Comparison of ENCODE assay signal across 8 cellular contexts in genomic region chr3:66442254-66443249, GRCh38. TPM values are rescaled to one million over a fixed set of nuclear protein-coding genes. Genes with fewer than 3 reads are reported as not detected.
DNase-seq lines count a peak whose midpoint lies in the region; ATAC-seq and TF ChIP-seq lines count a peak whose summit lies in the region.

No MANE protein-coding gene starts in this region.

- peak overlapping the region; percentile 71 for H2AK5ac ChIP-seq in IMR-90 (ENCODE audit: low read depth, low read length)

- no peaks in the 10 kb centered on the region for H3K9me3 ChIP-seq in IMR-90 (ENCODE audit: control insufficient read depth, insufficient read depth, low read length)

- H3K4me3 ChIP-seq in IMR-90 (ENCODE audit: insufficient read depth, low read depth, low read length) = no peak overlapping the region
- peak overlapping the region; percentile 12 for H3K4me3 ChIP-seq in skeletal muscle cell (ENCODE audit: low read depth, low read length)

- 10% methylated on average over 3 of the region's 15 CpGs; no CpG with 5 or more reads in 1 of the 2 experiments for WGBS in IMR-90 (ENCODE audit: extremely low coverage in 2 of 2, insufficient read length in 1 of 2), 2 experiments

- no peak for TF ChIP-seq CTCF in IMR-90 (conservative IDR thresholded peaks at IDR 0.05; ENCODE audit: low read depth, low read length)

- H3K79me1 ChIP-seq in IMR-90 (ENCODE audit: low read depth in 1 of 2, low read length in 2 of 2) = peaks cover 13 to 43% of the 10 kb centered on the region in 2 experiments; a peak in 3 of 4 replicates

- H3K9ac ChIP-seq in IMR-90 (ENCODE audit: low read depth, low read length) = peak overlapping the region; percentile 37

- peak overlapping the region; percentile 14 for H3K56ac ChIP-seq in IMR-90 (ENCODE audit: extremely low read depth, insufficient read depth, low read length)

- DNase-seq in IMR-90 (peak; percentile 93), amniotic epithelial cell (ENCODE audit: low read depth) (peak; percentile 68), hepatic stellate cell (ENCODE audit: low spot score) (peak; percentile 73), skeletal muscle cell (ENCODE audit: low read depth) (peak; percentile 67)
- no peak for DNase-seq in stimulated activated naive CD4-positive, alpha-beta T cell treated with Interleukin-2 at 50 U/mL for 16 hours (lab: John Stamatoyannopoulos, UW)
- no peak for DNase-seq in activated CD4-positive, alpha-beta T cell treated with anti-CD3 and anti-CD28 coated beads, Interleukin-2, amount 10 ng/mL, durations not matched to agents 24 days and 14 days

- peaks cover 22% of the 10 kb centered on the region for H3K9me1 ChIP-seq in IMR-90 (ENCODE audit: insufficient read depth, low read length)

- CTCF ChIA-PET in IMR-90 (lab: Yijun Ruan, JAX) = no interaction called here

- peak overlapping the region; percentile 48 for H2BK5ac ChIP-seq in IMR-90 (ENCODE audit: low read depth, low read length, poor library complexity, severe bottlenecking)

- H3K4me2 ChIP-seq in IMR-90 (ENCODE audit: low read depth, low read length) = peak overlapping the region; percentile 62

- H3K4me1 Mint-ChIP-seq in activated CD4-positive, alpha-beta T cell treated with anti-CD3 and anti-CD28 coated beads, Interleukin-2, amount 10 ng/mL, durations not matched to agents 24 days and 14 days = peaks cover 16% of the 10 kb centered on the region

- H3K36me3 ChIP-seq in IMR-90 (ENCODE audit: control insufficient read depth, insufficient read depth, low read length) = peaks cover 11% of the 10 kb centered on the region; the same call in 1 of the 2 replicates

- H3K4me1 ChIP-seq in IMR-90 (ENCODE audit: control insufficient read depth, insufficient read depth, low read length) = peaks cover 27% of the 10 kb centered on the region

- peaks cover 42% of the 10 kb centered on the region for H3K36me3 Mint-ChIP-seq in activated CD4-positive, alpha-beta T cell treated with anti-CD3 and anti-CD28 coated beads, Interleukin-2, amount 10 ng/mL, durations not matched to agents 24 days and 14 days (ENCODE audit: low read depth)

- no peak for TF ChIP-seq POLR2A in IMR-90 (IDR thresholded peaks at IDR 0.05; ENCODE audit: low read depth, low read length)

- H3K23ac ChIP-seq in IMR-90 (ENCODE audit: low read depth, low read length) = peak overlapping the region; percentile 19; the same call in 1 of the 2 replicates

- POLR2A ChIA-PET in IMR-90 (lab: Charles Lee; ENCODE audit: unreplicated experiment) = interaction anchor here (0.6 kb wide), 1 partner anchor 12 kb away, joined by 3 read pairs; no protein-coding TSS in a partner anchor

- dilution Hi-C loops in IMR-90 (cut with HindIII; ENCODE audit: low sequenced_read_pairs, unreplicated experiment) = no loop called here

- intact Hi-C loops in IMR-90 (cut with micrococcal nuclease) = loop anchor here (1.0 to 5.0 kb wide), 2 partner anchors 9 to 55 kb away; no protein-coding TSS in a partner anchor
- intact Hi-C loops in activated CD4-positive, alpha-beta T cell treated with anti-CD3 and anti-CD28 coated beads, Interleukin-2, amount 10 ng/mL, durations not matched to agents 24 days and 14 days (cut with micrococcal nuclease) = no loop called here

- no peak overlapping the region for H3K4me3 Mint-ChIP-seq in activated CD4-positive, alpha-beta T cell treated with anti-CD3 and anti-CD28 coated beads, Interleukin-2, amount 10 ng/mL, durations not matched to agents 24 days and 14 days

- H3K18ac ChIP-seq in IMR-90 (ENCODE audit: low read depth, low read length) = peak overlapping the region; percentile 53

- H2BK15ac ChIP-seq in IMR-90 (ENCODE audit: low read depth, low read length) = peak overlapping the region; percentile 93; the same call in 2 of the 3 replicates

- H3K4ac ChIP-seq in IMR-90 (ENCODE audit: low read depth, low read length) = peak overlapping the region; percentile 75

- BruUV-seq in IMR-90 (replicated peaks; lab: Mats Ljungman, UMichigan) = no TSS peak

- peak overlapping the region; percentile 19 for H2AK9ac ChIP-seq in IMR-90 (replicated peaks; ENCODE audit: low read depth, low read length, poor library complexity)

- 0 out of 2 replicates have a peak, but pooled peaks cover 6% of the 10 kb centered on the region for H4K20me1 ChIP-seq in IMR-90 (ENCODE audit: insufficient read depth, low read length)

- H3K27ac ChIP-seq in IMR-90 (ENCODE audit: insufficient read depth, low read length) = peak overlapping the region; percentile 77

- H4K91ac ChIP-seq in IMR-90 (ENCODE audit: insufficient read depth, low read depth, low read length) = peak overlapping the region; percentile 93

- peak overlapping the region; percentile 46 to 86 for H4K8ac ChIP-seq in IMR-90 (ENCODE audit: low read depth in 2 of 2, low read length in 2 of 2)

- peak overlapping the region; percentile 5 for H2AFZ ChIP-seq in IMR-90 (replicated peaks; ENCODE audit: low read length, poor library complexity)

- peak overlapping the region; percentile 77; the same call in 1 of the 2 replicates for H2BK20ac ChIP-seq in IMR-90 (ENCODE audit: low read depth, low read length)

- no peaks in the 10 kb centered on the region for H3K27me3 ChIP-seq in IMR-90 (ENCODE audit: control insufficient read depth, insufficient read depth, low read length)

- H3K9me3 Mint-ChIP-seq in activated CD4-positive, alpha-beta T cell treated with anti-CD3 and anti-CD28 coated beads, Interleukin-2, amount 10 ng/mL, durations not matched to agents 24 days and 14 days = no peaks in the 10 kb centered on the region

- H3K27me3 Mint-ChIP-seq in activated CD4-positive, alpha-beta T cell treated with anti-CD3 and anti-CD28 coated beads, Interleukin-2, amount 10 ng/mL, durations not matched to agents 24 days and 14 days = no peaks in the 10 kb centered on the region

- no peak overlapping the region for H3K27ac Mint-ChIP-seq in activated CD4-positive, alpha-beta T cell treated with anti-CD3 and anti-CD28 coated beads, Interleukin-2, amount 10 ng/mL, durations not matched to agents 24 days and 14 days

- TF ChIP-seq RAD21 in IMR-90 (IDR thresholded peaks at IDR 0.05; ENCODE audit: low read length) = peak; percentile 18; the same call in 1 of the 2 replicates

- in situ Hi-C loops in IMR-90 (cut with MboI; ENCODE audit: low sequenced_read_pairs) = no loop called here

- ATAC-seq in IMR-90 (ENCODE audit: low read depth) (peak; percentile 77), GM18909 (IDR thresholded peaks at IDR 0.05; ENCODE audit: poor library complexity, unreplicated experiment) (no peak), HG03342 (IDR thresholded peaks at IDR 0.05; ENCODE audit: unreplicated experiment) (no peak)

- peak overlapping the region; percentile 89 for H2BK120ac ChIP-seq in IMR-90 (ENCODE audit: low read depth, low read length)

- peak overlapping the region; percentile 81 for H3K14ac ChIP-seq in IMR-90 (replicated peaks; ENCODE audit: low read depth, low read length)

- peak overlapping the region; percentile 27; the same call in 1 of the 2 replicates for H4K5ac ChIP-seq in IMR-90 (ENCODE audit: low read depth, low read length)

TF ChIP-seq in IMR-90, 13 proteins besides CTCF, POLR2A, EP300 and RAD21:
- TF ChIP-seq CHD1 (IDR thresholded peaks at IDR 0.05; ENCODE audit: low read depth, low read length) = no peak
- TF ChIP-seq MAFK (IDR thresholded peaks at IDR 0.05; ENCODE audit: low read depth, low read length) = no peak
- TF ChIP-seq MAZ (IDR thresholded peaks at IDR 0.05; ENCODE audit: borderline replicate concordance, low read depth, low read length) = peak; percentile 81; the same call in 1 of the 2 replicates
- TF ChIP-seq, protein P1, sequence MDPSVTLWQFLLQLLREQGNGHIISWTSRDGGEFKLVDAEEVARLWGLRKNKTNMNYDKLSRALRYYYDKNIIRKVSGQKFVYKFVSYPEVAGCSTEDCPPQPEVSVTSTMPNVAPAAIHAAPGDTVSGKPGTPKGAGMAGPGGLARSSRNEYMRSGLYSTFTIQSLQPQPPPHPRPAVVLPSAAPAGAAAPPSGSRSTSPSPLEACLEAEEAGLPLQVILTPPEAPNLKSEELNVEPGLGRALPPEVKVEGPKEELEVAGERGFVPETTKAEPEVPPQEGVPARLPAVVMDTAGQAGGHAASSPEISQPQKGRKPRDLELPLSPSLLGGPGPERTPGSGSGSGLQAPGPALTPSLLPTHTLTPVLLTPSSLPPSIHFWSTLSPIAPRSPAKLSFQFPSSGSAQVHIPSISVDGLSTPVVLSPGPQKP (IDR thresholded peaks at IDR 0.05; ENCODE audit: borderline replicate concordance, low read depth, low read length) = no peak
- TF ChIP-seq SMC3 (IDR thresholded peaks at IDR 0.05; ENCODE audit: low read depth, low read length) = peak; percentile 13; the same call in 1 of the 2 replicates
- TF ChIP-seq BHLHE40 (IDR thresholded peaks at IDR 0.05; ENCODE audit: low read depth, low read length) = peak; percentile 76
- TF ChIP-seq MXI1 (IDR thresholded peaks at IDR 0.05; ENCODE audit: borderline replicate concordance, low read depth, low read length) = no peak
- no peak for TF ChIP-seq USF2 (IDR thresholded peaks at IDR 0.05; ENCODE audit: low read depth, low read length)
- TF ChIP-seq RCOR1 (IDR thresholded peaks at IDR 0.05; ENCODE audit: insufficient replicate concordance, low read length) = no peak
- peak; percentile 99 for TF ChIP-seq CEBPB (IDR thresholded peaks at IDR 0.05; ENCODE audit: low read depth, low read length)
- no peak for TF ChIP-seq RFX5 (IDR thresholded peaks at IDR 0.05; ENCODE audit: low read depth, low read length)
- TF ChIP-seq NFE2L2 (IDR thresholded peaks at IDR 0.05; ENCODE audit: low read depth, low read length) = peak; percentile 52
- TF ChIP-seq FOS (IDR thresholded peaks at IDR 0.05; ENCODE audit: low read depth, low read length) = no peak
TF ChIP-seq in IMR-90: peak in this region for 5.

RNA-seq across cellular contexts. Expression of gene LRIG1, which starts 58.3 kb away (rescaled TPM):
- total RNA-seq in IMR-90 (2012; rRNA removed) = 69.2 and 87.8 TPM in 2 replicates
- 55.9 and 62.8 TPM in 2 replicates for polyA plus RNA-seq in IMR-90 (2012; rRNA removed)
- polyA plus RNA-seq in IMR-90 (2012; cell fraction: cytosol; rRNA removed) = 35.1 and 74.2 TPM in 2 replicates
- 87.7 and 98.9 TPM in 2 replicates for polyA plus RNA-seq in IMR-90 (2012; cell fraction: nucleus; rRNA removed; ENCODE audit: low replicate concordance)
- 50.3 and 52.8 TPM in 2 replicates for total RNA-seq in activated CD4-positive, alpha-beta T cell treated with anti-CD3 and anti-CD28 coated beads, Interleukin-2, amount 10 ng/mL, durations not matched to agents 24 days and 14 days

Comparison
In these comparisons a context has a peak if more than half of its experiments do, and no peak if none do; other contexts are left out.
1. DNase-seq: peak in IMR-90 (single experiment), amniotic epithelial cell (single experiment), hepatic stellate cell (single experiment) and skeletal muscle cell (single experiment); none in stimulated activated naive CD4-positive, alpha-beta T cell treated with Interleukin-2 at 50 U/mL for 16 hours (single experiment) and activated CD4-positive, alpha-beta T cell treated with anti-CD3 and anti-CD28 coated beads, Interleukin-2, amount 10 ng/mL, durations not matched to agents 24 days and 14 days (single experiment).